Comparison of ENCODE assay signal across 1 cellular context in genomic region chr1:58814251-58815068, GRCh38.
TF ChIP-seq lines count a peak whose summit lies in the region.

No MANE protein-coding gene starts in this region.

TF ChIP-seq in GM12878, 131 proteins besides CTCF, POLR2A, EP300 and RAD21:
- TF ChIP-seq USF1 (IDR thresholded peaks at IDR 0.05; ENCODE audit: borderline replicate concordance, extremely low read length, insufficient read depth, low read depth, low read length) (no peak), ZBED1 (IDR thresholded peaks at IDR 0.05; ENCODE audit: borderline replicate concordance) (no peak), SKIL (IDR thresholded peaks at IDR 0.05; ENCODE audit: low read depth, poor library complexity, severe bottlenecking) (no peak), RFX5 (IDR thresholded peaks at IDR 0.05; ENCODE audit: low read depth, low read length) (no peak), SMAD1 (IDR thresholded peaks at IDR 0.05; ENCODE audit: low read depth, partially characterized antibody) (no peak), ZBTB11 (CRISPR knock-in tag; IDR thresholded peaks at IDR 0.05) (no peak), TAF1 (IDR thresholded peaks at IDR 0.05; ENCODE audit: borderline replicate concordance, low read depth, low read length) (no peak), LARP7 (IDR thresholded peaks at IDR 0.05) (no peak), ZSCAN29 (IDR thresholded peaks at IDR 0.05) (no peak), POLR2AphosphoS2 (IDR thresholded peaks at IDR 0.05; ENCODE audit: low read depth, low read length) (no peak), SREBF2 (IDR thresholded peaks at IDR 0.05; ENCODE audit: low read length) (no peak), YBX1 (IDR thresholded peaks at IDR 0.05) (no peak), PKNOX1 (IDR thresholded peaks at IDR 0.05) (no peak), E4F1 (IDR thresholded peaks at IDR 0.05; ENCODE audit: borderline replicate concordance, partially characterized antibody) (no peak), BACH1 (IDR thresholded peaks at IDR 0.05; ENCODE audit: borderline replicate concordance) (no peak), IKZF1 (conservative IDR thresholded peaks at IDR 0.05) (no peak), SMAD5 (IDR thresholded peaks at IDR 0.05; ENCODE audit: low read depth) (no peak), MEF2B (IDR thresholded peaks at IDR 0.05; ENCODE audit: partially characterized antibody, poor library complexity, severe bottlenecking) (no peak)
